Comparison of ENCODE assay signal across 8 cellular contexts in the genomic region with DNA sequence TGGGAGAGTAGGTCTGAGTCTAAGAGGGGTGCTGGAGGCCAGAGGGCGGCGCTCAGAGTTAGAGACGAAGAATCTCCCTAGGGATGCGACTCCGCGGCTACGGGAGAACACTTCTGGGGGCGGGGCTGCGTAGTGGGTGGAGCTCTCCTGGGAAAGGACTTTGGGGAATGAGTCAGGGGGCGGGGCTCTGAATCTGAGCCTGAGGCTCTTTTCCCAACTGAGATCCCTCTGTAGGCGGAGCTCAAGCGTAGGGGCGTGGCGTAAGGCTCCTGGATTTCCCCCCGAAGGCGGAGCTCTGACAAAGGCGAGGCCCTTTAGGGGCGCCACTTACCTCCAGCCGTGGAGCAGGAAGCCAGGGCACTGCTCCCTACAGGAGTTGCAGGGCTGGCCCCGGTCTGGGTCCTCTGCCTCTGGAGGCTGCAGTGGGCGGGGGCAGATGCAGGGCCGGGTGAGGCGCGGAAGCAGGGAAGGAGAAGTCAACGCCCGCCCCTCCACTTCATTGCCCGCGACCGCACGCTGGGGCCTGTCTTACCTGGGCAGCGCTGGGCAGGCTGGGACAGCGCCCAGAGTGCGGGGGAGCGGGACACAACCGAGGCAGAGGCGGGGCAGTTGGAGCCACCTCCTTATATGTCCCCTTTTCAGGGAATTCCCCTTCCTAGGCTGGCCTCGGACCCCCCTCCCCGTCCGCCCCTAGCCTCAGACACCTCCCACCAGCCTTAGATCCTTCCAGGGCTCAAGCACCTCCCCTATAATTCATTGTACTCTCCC. TPM values are rescaled to one million over a fixed set of nuclear protein-coding genes. Genes with fewer than 3 reads are reported as not detected.
DNase-seq lines count a peak whose midpoint lies in the region; ATAC-seq, FAIRE-seq and TF ChIP-seq lines count a peak whose summit lies in the region.

No MANE protein-coding gene starts in this region.

- ATAC-seq in HG02642 (IDR thresholded peaks at IDR 0.05; ENCODE audit: poor library complexity, unreplicated experiment), result peak; percentile 46
- no peak for ATAC-seq in GM18861 (IDR thresholded peaks at IDR 0.05; ENCODE audit: unreplicated experiment)

- peak; percentile 47 for FAIRE-seq in astrocyte (lab: Jason Lieb, UNC)

- peak overlapping the region; percentile 86 for H3K4me3 Mint-ChIP-seq in astrocyte (ENCODE audit: unreplicated experiment)

- H3K4me1 Mint-ChIP-seq in astrocyte (ENCODE audit: low read depth, unreplicated experiment), result no peaks in the 10 kb centered on the region

- H4K20me1 ChIP-seq in astrocyte (ENCODE audit: insufficient read depth, low read length), result peaks cover 7% of the 10 kb centered on the region

- H3K36me3 Mint-ChIP-seq in astrocyte (ENCODE audit: low read depth, unreplicated experiment), result no peaks in the 10 kb centered on the region

- H3K4me3 ChIP-seq in astrocyte (ENCODE audit: insufficient read depth, low read depth, low read length), result peak overlapping the region; percentile 39
- H3K4me3 ChIP-seq in right atrium auricular region, result peak overlapping the region; percentile 31 to 54

- H3K9ac ChIP-seq in ES-I3 (ENCODE audit: low read depth, low read length), result peak overlapping the region; percentile 59
- H3K9ac ChIP-seq in astrocyte (ENCODE audit: low read length), result no peak overlapping the region

- no peak overlapping the region for H3K27ac ChIP-seq in astrocyte (ENCODE audit: low read depth, low read length)
- peak overlapping the region; percentile 77 to 81 for H3K27ac ChIP-seq in right atrium auricular region

- H3K27me3 Mint-ChIP-seq in astrocyte (ENCODE audit: low read depth, unreplicated experiment), result no peaks in the 10 kb centered on the region

- no peak for TF ChIP-seq CTCF in astrocyte (IDR thresholded peaks at IDR 0.05; ENCODE audit: insufficient read depth, low read depth, low read length)
- TF ChIP-seq CTCF in right atrium auricular region (IDR thresholded peaks at IDR 0.05), result no peak

- H3K4me1 ChIP-seq in ES-I3 (ENCODE audit: insufficient read depth, low read length) (peaks cover 8% of the 10 kb centered on the region; the same call in 1 of the 2 replicates), astrocyte (ENCODE audit: insufficient read depth, low read length) (no peaks in the 10 kb centered on the region), right atrium auricular region (peaks cover 0 to 11% of the 10 kb centered on the region in 2 donors)

- H3K36me3 ChIP-seq in ES-I3 (ENCODE audit: insufficient read depth, low read length) (no peaks in the 10 kb centered on the region; the same call in 1 of the 2 replicates), astrocyte (ENCODE audit: insufficient read depth, low read length) (no peaks in the 10 kb centered on the region), right atrium auricular region (no peaks in the 10 kb centered on the region)

- H2AFZ ChIP-seq in astrocyte (ENCODE audit: low read depth, low read length), result peak overlapping the region; percentile 60

- H3K27me3 ChIP-seq in astrocyte (ENCODE audit: insufficient read depth, low read length), result no peaks in the 10 kb centered on the region
- no peaks in the 10 kb centered on the region for H3K27me3 ChIP-seq in right atrium auricular region

- H3K4me2 ChIP-seq in astrocyte (ENCODE audit: low read length), result peak overlapping the region; percentile 85

- H3K79me2 ChIP-seq in astrocyte (ENCODE audit: insufficient read depth, low read length), result no peaks in the 10 kb centered on the region

- peak; percentile 95 for DNase-seq in NCI-H748 (lab: John Stamatoyannopoulos, UW; ENCODE audit: unreplicated experiment)
- DNase-seq in astrocyte (ENCODE audit: low read depth), result peak; percentile 63
- DNase-seq in right atrium auricular region (ENCODE audit: low spot score), result peak; percentile 94
- peak; percentile 78 for DNase-seq in retina
- no peak for DNase-seq in KG1 (lab: John Stamatoyannopoulos, UW)

- no peaks in the 10 kb centered on the region for H3K9me3 ChIP-seq in ES-I3 (ENCODE audit: control insufficient read depth, insufficient read depth, low read length)
- H3K9me3 ChIP-seq in astrocyte (ENCODE audit: insufficient read depth, low read depth, low read length), result no peaks in the 10 kb centered on the region
- no peaks in the 10 kb centered on the region for H3K9me3 ChIP-seq in right atrium auricular region

- H3K9me3 Mint-ChIP-seq in astrocyte (ENCODE audit: unreplicated experiment), result no peaks in the 10 kb centered on the region

- peak overlapping the region; percentile 66 for H3K27ac Mint-ChIP-seq in astrocyte (ENCODE audit: unreplicated experiment)

RNA-seq across cellular contexts. Expression of gene PRICKLE3, which starts 1.7 kb away (rescaled TPM):
- total RNA-seq in astrocyte (13.9 and 14.2 TPM in 2 replicates), right atrium auricular region (10 to 100 TPM in 1 of 2 donors, 1 to 10 TPM in 1; 7.2 to 12.7 TPM)

RNA-seq across cellular contexts. Expression of gene PLP2, which starts 12.8 kb away (rescaled TPM):
- total RNA-seq in astrocyte (109 TPM in 2 replicates), right atrium auricular region (10 to 100 TPM; 47.8 to 64.8 TPM)

RNA-seq across cellular contexts. Expression of gene SYP, which starts 15.5 kb away (rescaled TPM):
- total RNA-seq in astrocyte, result 1.6 and 1.9 TPM in 2 replicates
- 1 to 10 TPM; 2.8 to 3.5 TPM for total RNA-seq in right atrium auricular region

RNA-seq across cellular contexts. Expression of gene MAGIX, which starts 21.9 kb away (rescaled TPM):
- total RNA-seq in astrocyte (0.96 and 1.2 TPM in 2 replicates), right atrium auricular region (10 to 100 TPM; 18.9 to 23.4 TPM)

RNA-seq across cellular contexts. Expression of gene CACNA1F, which starts 48.7 kb away (rescaled TPM):
- total RNA-seq in astrocyte (not detected in 2 replicates), right atrium auricular region (under 1 TPM; 0.08 to 0.11 TPM)
